ENCODE assay signal across 22 cellular contexts in genomic region chr14:74429991-74430390, GRCh38. TPM values are rescaled to one million over a fixed set of nuclear protein-coding genes. Genes with fewer than 3 reads are reported as not detected.
"Had no signal": no experiment of that assay in that cellular context is flagged by ENCODE, and none has a peak within 500 bp of the region (broad histone marks: within the 10 kb centered on the region; RNA-seq: fewer than 3 reads in every experiment).

No MANE protein-coding gene starts in this region.

- H3K9me3 ChIP-seq: ascending aorta, spleen, testis, upper lobe of right lung had no signal

- H3K4me3 Mint-ChIP-seq: activated B cell treated with CpG ODN at 0.5 μM for 24 hours; activated CD8-positive, alpha-beta T cell treated with anti-CD3 and anti-CD28 coated beads for 36 hours; dendritic cell treated with granulocyte-macrophage colony-stimulating factor and Interleukin-4, amounts not matched to agents 40 ng/mL and 50 ng/mL, for 4 days; effector memory CD8-positive, alpha-beta T cell; mesothelial cell of epicardium; natural killer cell treated with Interleukin-12 subunit alpha and Interleukin-12 subunit beta and Interleukin-15 and Interleukin-18, amount 100 ng/mL, for 72 hours; stimulated activated memory B cell treated with anti-CD40 and anti-IgM and Interleukin-4, amounts not matched to agents 10 μg/mL and 1 μg/mL and 100 μg/mL, for 72 hours; T-helper 2 cell treated with Interferon-gamma antibody and Interleukin-4, amounts not matched to agents 5 μg/mL and 100 μg/mL, for 36 hours had no signal

- H3K27ac Mint-ChIP-seq: activated B cell treated with CpG ODN at 0.5 μM for 24 hours; activated CD8-positive, alpha-beta T cell treated with anti-CD3 and anti-CD28 coated beads for 36 hours; dendritic cell treated with granulocyte-macrophage colony-stimulating factor and Interleukin-4, amounts not matched to agents 40 ng/mL and 50 ng/mL, for 4 days; effector memory CD8-positive, alpha-beta T cell; mesothelial cell of epicardium; natural killer cell treated with Interleukin-12 subunit alpha and Interleukin-12 subunit beta and Interleukin-15 and Interleukin-18, amount 100 ng/mL, for 72 hours; stimulated activated memory B cell treated with anti-CD40 and anti-IgM and Interleukin-4, amounts not matched to agents 10 μg/mL and 1 μg/mL and 100 μg/mL, for 72 hours; T-helper 2 cell treated with Interferon-gamma antibody and Interleukin-4, amounts not matched to agents 5 μg/mL and 100 μg/mL, for 36 hours had no signal

- H3K27ac ChIP-seq: ascending aorta, spleen, testis, upper lobe of right lung had no signal

- H3K4me3 ChIP-seq: ascending aorta, lung, spleen, testis, upper lobe of right lung had no signal

- H3K36me3 ChIP-seq: ascending aorta, spleen, upper lobe of right lung had no signal

- DNase-seq: activated B cell treated with CpG ODN at 0.5 μM for 24 hours; activated CD4-positive, alpha-beta T cell treated with anti-CD3 and anti-CD28 coated beads for 48 hours; activated CD8-positive, alpha-beta T cell treated with anti-CD3 and anti-CD28 coated beads for 36 hours; activated effector memory CD4-positive, alpha-beta T cell treated with Interleukin-2 at 50 U/mL for 16 hours; activated naive CD4-positive, alpha-beta T cell treated with anti-CD3 and anti-CD28 coated beads, Interleukin-2, amount 50 U/mL, for 16 hours; activated T-cell treated with anti-CD3 and anti-CD28 coated beads, Interleukin-2, amount 50 U/mL, for 48 hours; cerebellar nuclear complex; effector memory CD8-positive, alpha-beta T cell; posterior cingulate gyrus; retina; spleen; stimulated activated CD4-positive, alpha-beta T cell treated with anti-CD3 and anti-CD28 coated beads, Interleukin-4, amount 100 ng/mL, for 4 hours; testis; upper lobe of right lung had no signal

- H3K4me1 ChIP-seq: ascending aorta, upper lobe of right lung had no signal

- H3K27me3 ChIP-seq: ascending aorta, testis had no signal

- H3K36me3 Mint-ChIP-seq: mesothelial cell of epicardium; natural killer cell treated with Interleukin-12 subunit alpha and Interleukin-12 subunit beta and Interleukin-15 and Interleukin-18, amount 100 ng/mL, for 72 hours had no signal

- H3K9me3 Mint-ChIP-seq: activated B cell treated with CpG ODN at 0.5 μM for 24 hours; activated CD8-positive, alpha-beta T cell treated with anti-CD3 and anti-CD28 coated beads for 36 hours; dendritic cell treated with granulocyte-macrophage colony-stimulating factor and Interleukin-4, amounts not matched to agents 40 ng/mL and 50 ng/mL, for 4 days; effector memory CD8-positive, alpha-beta T cell; mesothelial cell of epicardium; natural killer cell treated with Interleukin-12 subunit alpha and Interleukin-12 subunit beta and Interleukin-15 and Interleukin-18, amount 100 ng/mL, for 72 hours; stimulated activated memory B cell treated with anti-CD40 and anti-IgM and Interleukin-4, amounts not matched to agents 10 μg/mL and 1 μg/mL and 100 μg/mL, for 72 hours; T-helper 2 cell treated with Interferon-gamma antibody and Interleukin-4, amounts not matched to agents 5 μg/mL and 100 μg/mL, for 36 hours had no signal

RNA-seq across cellular contexts. Expression of gene SYNDIG1L, which starts 4.0 kb away (rescaled TPM):
- total RNA-seq: activated B cell treated with CpG ODN at 0.5 μM for 24 hours; activated CD8-positive, alpha-beta T cell treated with anti-CD3 and anti-CD28 coated beads for 36 hours; ascending aorta; fibroblast of villous mesenchyme; natural killer cell treated with Interleukin-12 subunit alpha and Interleukin-12 subunit beta and Interleukin-15 and Interleukin-18, amount 100 ng/mL, for 72 hours had no signal
